Comparison of ENCODE assay signal across 8 cellular contexts in the genomic region with DNA sequence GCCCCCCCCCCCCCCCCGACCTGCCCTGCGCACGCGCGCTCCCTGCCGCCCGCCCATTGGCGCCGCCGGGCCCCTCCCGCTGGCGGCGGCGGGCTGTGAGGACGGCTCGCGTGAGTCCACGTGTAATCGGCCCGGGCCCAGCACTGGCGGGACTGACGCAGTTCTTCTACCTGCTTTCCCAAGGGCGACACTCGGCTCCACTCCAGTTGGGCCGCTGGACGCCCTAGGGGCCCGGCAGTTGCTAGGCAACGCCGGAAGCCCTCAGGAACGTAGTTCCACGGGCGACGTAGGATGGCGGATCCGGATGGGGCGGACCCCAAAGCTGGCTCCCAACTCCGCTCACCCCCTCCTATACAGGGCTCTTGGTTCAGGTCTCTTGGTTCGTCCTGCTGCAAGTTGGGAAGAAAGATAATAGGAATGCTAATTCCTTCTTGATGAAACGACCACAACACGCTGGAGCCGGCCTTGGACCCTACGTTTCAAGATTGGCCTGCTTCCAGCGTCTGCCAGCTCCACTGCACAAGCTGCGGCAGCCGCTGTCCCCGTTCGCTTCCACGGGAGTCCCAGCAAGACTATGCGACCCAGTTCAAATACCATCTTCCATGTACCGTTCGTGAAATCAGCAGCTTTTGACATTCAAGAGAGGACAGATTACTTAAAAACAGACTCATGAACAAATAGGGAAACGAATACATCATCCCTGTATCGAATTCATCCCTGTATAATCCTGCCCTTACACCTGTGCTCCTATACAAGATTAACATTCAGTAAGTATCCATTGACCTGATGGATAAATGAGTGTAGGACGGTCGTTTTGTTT. TPM values are rescaled to one million over a fixed set of nuclear protein-coding genes. Genes with fewer than 3 reads are reported as not detected.
A peak's percentile ranks its signal among the peaks of the same experiment; 100 is the strongest.
DNase-seq lines count a peak whose midpoint lies in the region; ATAC-seq and TF ChIP-seq lines count a peak whose summit lies in the region.

No MANE protein-coding gene starts in this region.

- peak; percentile 94 for DNase-seq in GM13976 (ENCODE audit: low spot score)
- peak; percentile 82 for DNase-seq in NCI-H128 (lab: John Stamatoyannopoulos, UW; ENCODE audit: unreplicated experiment)
- peak; percentile 71 for DNase-seq in T follicular helper cell (ENCODE audit: low read depth)
- DNase-seq in amniotic epithelial cell (ENCODE audit: low read depth) = peak; percentile 87
- DNase-seq in left ventricle myocardium inferior = peak; percentile 92
- DNase-seq in posterior vena cava (ENCODE audit: low spot score) = peak; percentile 97
- peak; percentile 96 for DNase-seq in upper lobe of right lung

- H3K4me1 ChIP-seq in left ventricle myocardium inferior (peaks cover 66% of the 10 kb centered on the region), upper lobe of right lung (peaks cover 29% of the 10 kb centered on the region)

- no peaks in the 10 kb centered on the region for H3K27me3 ChIP-seq in left ventricle myocardium inferior (ENCODE audit: low read depth)
- H3K27me3 ChIP-seq in upper lobe of right lung = no peaks in the 10 kb centered on the region

- H3K4me3 ChIP-seq in left ventricle myocardium inferior (peak overlapping the region; percentile 91), upper lobe of right lung (peak overlapping the region; percentile 99)

- intact Hi-C loops in left ventricle myocardium inferior (cut with micrococcal nuclease) = no loop called here
- intact Hi-C loops in posterior vena cava (cut with DNase I) = loop anchor here in 1 of 2 donors (10.0 kb wide), 1 partner anchor 409 kb away; no protein-coding TSS in a partner anchor
- intact Hi-C loops in upper lobe of right lung (cut with DNase I) = no loop called here

- in situ Hi-C loops in GM13976 (cut with MboI; ENCODE audit: low sequenced_read_pairs, unreplicated experiment) = no loop called here

- H3K27ac ChIP-seq in left ventricle myocardium inferior (replicated peaks) (peak overlapping the region; percentile 95), upper lobe of right lung (peak overlapping the region; percentile 97)

- ATAC-seq in HG02763 (IDR thresholded peaks at IDR 0.05; ENCODE audit: unreplicated experiment) (peak; percentile 84), upper lobe of right lung (peak; percentile 95)

- TF ChIP-seq CTCF in GM13976 (IDR thresholded peaks at IDR 0.05; ENCODE audit: borderline replicate concordance, control extremely low read depth, extremely low read depth, insufficient read depth, missing control alignments) (no peak), left ventricle myocardium inferior (IDR thresholded peaks at IDR 0.05; ENCODE audit: borderline replicate concordance) (no peak), upper lobe of right lung (IDR thresholded peaks at IDR 0.05) (no peak)

- H3K36me3 ChIP-seq in left ventricle myocardium inferior (peaks cover 12% of the 10 kb centered on the region), upper lobe of right lung (peaks cover 2% of the 10 kb centered on the region)

- no peaks in the 10 kb centered on the region for H3K9me3 ChIP-seq in left ventricle myocardium inferior (replicated peaks)
- H3K9me3 ChIP-seq in upper lobe of right lung = no peaks in the 10 kb centered on the region

RNA-seq across cellular contexts. Expression of a gene that starts 0.4 kb away (rescaled TPM):
- total RNA-seq in left ventricle myocardium inferior (61.2 TPM), posterior vena cava (100 to 1,000 TPM; 111 to 137 TPM), upper lobe of right lung (104 TPM)

RNA-seq across cellular contexts. Expression of a gene that starts 25.0 kb away (rescaled TPM):
- 8.2 TPM for total RNA-seq in left ventricle myocardium inferior
- total RNA-seq in posterior vena cava = 10 to 100 TPM; 23.1 to 32.7 TPM
- 45.5 TPM for total RNA-seq in upper lobe of right lung

Comparison
In these comparisons a context has a peak if more than half of its experiments do, and no peak if none do; other contexts are left out.
1. Peak in every context shown above with its lines: DNase-seq, ATAC-seq, H3K4me3 ChIP-seq and H3K27ac ChIP-seq.